14 cellular contexts compared by ENCODE assay signal in the genomic region with DNA sequence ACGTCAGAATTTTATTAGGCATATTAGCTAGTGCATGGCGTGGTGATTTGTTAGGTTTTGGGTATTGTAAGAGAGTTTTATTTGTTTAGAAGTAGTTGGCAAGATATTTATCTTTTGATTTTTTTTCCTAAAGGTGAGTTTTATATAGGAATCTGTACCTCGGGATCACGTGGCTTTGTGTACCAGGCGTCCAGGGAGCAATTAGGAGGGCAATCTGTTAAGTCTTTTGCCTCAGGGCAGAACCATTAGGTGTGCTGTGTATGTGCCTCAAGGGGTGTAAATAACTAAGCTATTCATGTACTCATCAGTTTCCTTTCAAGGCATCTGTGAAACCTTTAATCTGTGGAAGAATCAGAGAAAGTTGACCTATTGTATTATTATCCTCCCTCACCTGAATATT.
"Had no signal": no experiment of that assay in that cellular context is flagged by ENCODE, and none has a peak within 500 bp of the region (broad histone marks: within the 10 kb centered on the region; RNA-seq: fewer than 3 reads in every experiment).

No MANE protein-coding gene starts in this region.

- H3K27ac ChIP-seq: body of pancreas, heart left ventricle, left lung, thyroid gland, vagina had no signal

- FAIRE-seq: frontal cortex, islet of Langerhans had no signal

- H3K4me3 ChIP-seq: body of pancreas, heart left ventricle, left lung, thyroid gland, vagina had no signal

- H3K27me3 ChIP-seq: body of pancreas, heart left ventricle, left lung, thyroid gland, vagina had no signal

- DNase-seq: activated CD4-positive, alpha-beta T cell treated with anti-CD3 and anti-CD28 coated beads, Interleukin-2, amount 50 U/mL, for 4 hours; activated CD4-positive, CD25-positive, alpha-beta regulatory T cell treated with anti-CD3 and anti-CD28 coated beads, Interleukin-2, amount 50 U/mL, for 72 hours; activated effector memory CD4-positive, alpha-beta T cell treated with Interleukin-2 at 50 U/mL for 16 hours; activated T-cell treated with anti-CD3 and anti-CD28 coated beads, Interleukin-2, amount 50 U/mL, for 24 hours; body of pancreas; cortex of kidney; effector CD8-positive, alpha-beta T cell; heart left ventricle; left lung; stimulated activated CD4-positive, alpha-beta T cell treated with anti-CD3 and anti-CD28 coated beads, Interleukin-4, amount 100 ng/mL, for 4 hours; thyroid gland had no signal

- H3K36me3 ChIP-seq: heart left ventricle, left lung, thyroid gland, vagina had no signal

- ATAC-seq: body of pancreas, heart left ventricle, left lung had no signal

- H3K4me1 ChIP-seq: body of pancreas, heart left ventricle, left lung, thyroid gland, vagina had no signal

- H3K9me3 ChIP-seq: body of pancreas, heart left ventricle, left lung, thyroid gland, vagina had no signal
